In genomic region chr11:1463056-1463455, GRCh38 we compare ENCODE assay signal across 26 cellular contexts. TPM values are rescaled to one million over a fixed set of nuclear protein-coding genes. Genes with fewer than 3 reads are reported as not detected.
DNase-seq lines count a peak whose midpoint lies in the region; ATAC-seq, FAIRE-seq and TF ChIP-seq lines count a peak whose summit lies in the region.
"Had no signal": no experiment of that assay in that cellular context is flagged by ENCODE, and none has a peak within 500 bp of the region (broad histone marks: within the 10 kb centered on the region; RNA-seq: fewer than 3 reads in every experiment).

No MANE protein-coding gene starts in this region.

- H3F3A ChIP-seq in PC-9 (ENCODE audit: insufficient read depth, low read depth), result no peaks in the 10 kb centered on the region

- H3K36me3 ChIP-seq in gastroesophageal sphincter (peaks cover 0 to 51% of the 10 kb centered on the region in 2 donors), pancreas (no peaks in the 10 kb centered on the region), stomach smooth muscle (ENCODE audit: control insufficient read depth in 2 of 2, insufficient read depth in 2 of 2, low read length in 2 of 2) (peaks cover 0 to 8% of the 10 kb centered on the region in 2 donors), Caco-2 (ENCODE audit: control insufficient read depth, insufficient read depth, low read length) (no peaks in the 10 kb centered on the region), PC-9 (ENCODE audit: low read depth) (no peaks in the 10 kb centered on the region)
- H3K36me3 ChIP-seq: BE2C had no signal

- TF ChIP-seq CTCF in coronary artery (IDR thresholded peaks at IDR 0.05), result no peak
- TF ChIP-seq CTCF in gastroesophageal sphincter (IDR thresholded peaks at IDR 0.05), result no peak
- no peak for TF ChIP-seq CTCF in pancreas (IDR thresholded peaks at IDR 0.05)
- TF ChIP-seq CTCF in Caco-2 (IDR thresholded peaks at IDR 0.05; ENCODE audit: insufficient read depth in 1 of 2, low read depth in 1 of 2, low read length in 1 of 2, severe bottlenecking in 1 of 2, unreplicated experiment in 1 of 2), result no peak
- TF ChIP-seq CTCF in PC-9 (conservative IDR thresholded peaks at IDR 0.05), result no peak

- FAIRE-seq in pancreas (lab: Jason Lieb, UNC), result no peak
- FAIRE-seq: A549, GM12891, GM18507 had no signal

- H3K4me1 Mint-ChIP-seq in Caco-2 (ENCODE audit: low read depth, unreplicated experiment), result peaks cover 6% of the 10 kb centered on the region
- H3K4me1 Mint-ChIP-seq: CD14-positive monocyte had no signal

- no peak for ATAC-seq in gastroesophageal sphincter
- peak in 3 of 4 donors; percentile 1 to 2 (median 1) for ATAC-seq in pancreas
- no peak for ATAC-seq in HG03439 (IDR thresholded peaks at IDR 0.05; ENCODE audit: unreplicated experiment)
- ATAC-seq: A549, GM23338, HCT116 had no signal

- no peak overlapping the region for H3K27ac Mint-ChIP-seq in Caco-2 (ENCODE audit: unreplicated experiment)
- H3K27ac Mint-ChIP-seq: CD14-positive monocyte; CD4-positive, alpha-beta T cell; CD8-positive, alpha-beta memory T cell; GM23338 had no signal

- no peaks in the 10 kb centered on the region for H3K9me2 ChIP-seq in PC-9 (ENCODE audit: insufficient read depth)

- no peak overlapping the region for H3K4me3 Mint-ChIP-seq in Caco-2 (ENCODE audit: unreplicated experiment)
- H3K4me3 Mint-ChIP-seq: CD14-positive monocyte; CD4-positive, alpha-beta T cell; CD8-positive, alpha-beta memory T cell; GM23338; H9 had no signal

- no peaks in the 10 kb centered on the region for H4K20me1 ChIP-seq in PC-9 (ENCODE audit: insufficient read depth)

- POLR2A ChIA-PET in Caco-2 (lab: Charles Lee), result no interaction called here
- POLR2A ChIA-PET in PC-9 (lab: Charles Lee; ENCODE audit: unreplicated experiment), result no interaction called here

- no peak overlapping the region for H3K9ac ChIP-seq in stomach smooth muscle (ENCODE audit: low read length in 2 of 2)
- H3K9ac ChIP-seq: BLaER1 treated with 17β-estradiol and CSF1 and Interleukin-3, amounts not matched to agents 10 nM and 100 nM had no signal

- no peaks in the 10 kb centered on the region for H3K27me3 Mint-ChIP-seq in Caco-2 (ENCODE audit: insufficient read depth, unreplicated experiment)
- H3K27me3 Mint-ChIP-seq: CD4-positive, alpha-beta T cell had no signal

- H3K4me1 ChIP-seq in gastroesophageal sphincter (peaks cover 0 to 72% (median 29%) of the 10 kb centered on the region in 3 donors), pancreas (no peaks in the 10 kb centered on the region), stomach smooth muscle (ENCODE audit: control insufficient read depth, insufficient read depth, low read length) (peaks cover 34% of the 10 kb centered on the region), Caco-2 (no peaks in the 10 kb centered on the region), PC-9 (replicated peaks; ENCODE audit: insufficient read depth) (no peaks in the 10 kb centered on the region)
- H3K4me1 ChIP-seq: BE2C had no signal

- H3K4me2 ChIP-seq in PC-9, result no peak overlapping the region
- H3K4me2 ChIP-seq: A549; BLaER1 treated with 17β-estradiol and CSF1 and Interleukin-3, amounts not matched to agents 10 nM and 100 nM; GM23338 had no signal

- no TSS peak for BruUV-seq in Caco-2 (replicated peaks; lab: Mats Ljungman, UMichigan)
- BruUV-seq in PC-9 (replicated peaks; lab: Mats Ljungman, UMichigan), result no TSS peak

- H3K27ac ChIP-seq in coronary artery (peak overlapping the region; percentile 33 to 99), gastroesophageal sphincter (peak overlapping the region in 3 of 4 donors; percentile 50 to 93 (median 93)), pancreas (no peak overlapping the region), stomach smooth muscle (ENCODE audit: low read length) (peak overlapping the region; percentile 41), PC-9 (no peak overlapping the region)
- H3K27ac ChIP-seq: A549; BLaER1 treated with 17β-estradiol and CSF1 and Interleukin-3, amounts not matched to agents 10 nM and 100 nM had no signal

- H3K9me3 ChIP-seq in gastroesophageal sphincter, result no peaks in the 10 kb centered on the region
- H3K9me3 ChIP-seq in pancreas, result no peaks in the 10 kb centered on the region
- H3K9me3 ChIP-seq in stomach smooth muscle (ENCODE audit: control insufficient read depth in 2 of 2, low read length in 2 of 2), result no peaks in the 10 kb centered on the region
- H3K9me3 ChIP-seq in Caco-2, result no peaks in the 10 kb centered on the region
- H3K9me3 ChIP-seq in PC-9 (ENCODE audit: insufficient read depth, low read depth), result no peaks in the 10 kb centered on the region
- H3K9me3 ChIP-seq: A549, BE2C had no signal

- H3K27me3 ChIP-seq in gastroesophageal sphincter (no peaks in the 10 kb centered on the region), pancreas (no peaks in the 10 kb centered on the region), stomach smooth muscle (ENCODE audit: control insufficient read depth in 1 of 2, insufficient read depth in 2 of 2, low read length in 2 of 2) (no peaks in the 10 kb centered on the region), Caco-2 (replicated peaks; ENCODE audit: control insufficient read depth, insufficient read depth, low read length) (no peaks in the 10 kb centered on the region), PC-9 (ENCODE audit: insufficient read depth, low read depth) (no peaks in the 10 kb centered on the region)
- H3K27me3 ChIP-seq: BE2C; BLaER1 treated with 17β-estradiol and CSF1 and Interleukin-3, amounts not matched to agents 10 nM and 100 nM had no signal

- no peaks in the 10 kb centered on the region for H3K79me2 ChIP-seq in PC-9 (ENCODE audit: low read depth)

- no peak overlapping the region for H2AFZ ChIP-seq in PC-9
- H2AFZ ChIP-seq: GM23338 had no signal

- CTCF ChIA-PET in Caco-2 (lab: Charles Lee), result no interaction called here
- CTCF ChIA-PET in PC-9 (lab: Charles Lee), result no interaction called here

- no CpG with 5 or more reads among the region's 16 CpGs for WGBS in gastroesophageal sphincter (ENCODE audit: low coverage in 1 of 2), 2 donors
- 92 to 94% methylated on average over 16 of the region's 16 CpGs for WGBS in pancreas, 2 donors

- peaks cover 60% of the 10 kb centered on the region for H3K36me3 Mint-ChIP-seq in Caco-2 (ENCODE audit: insufficient read depth, unreplicated experiment)

- TF ChIP-seq EP300 in gastroesophageal sphincter (IDR thresholded peaks at IDR 0.05), result no peak

- TF ChIP-seq POLR2A in gastroesophageal sphincter (IDR thresholded peaks at IDR 0.05), result no peak

- DNase-seq in coronary artery (ENCODE audit: low spot score) (no peak), pancreas (no peak), NCI-H748 (lab: John Stamatoyannopoulos, UW; ENCODE audit: unreplicated experiment) (no peak), Caco-2 (no peak), PC-9 (no peak)
- DNase-seq: 8988T; ACHN; AML-193; BE2C; Calu3; CD4-positive, alpha-beta T cell; CD8-positive, alpha-beta memory T cell; DMS53; DMS79 treated with DMSO at 0.1 percent for 48 hours; GF-D8; H9 had no signal

- intact Hi-C loops in pancreas (cut with DNase I), result no loop called here
- intact Hi-C loops in Caco-2 (cut with micrococcal nuclease; ENCODE audit: unreplicated experiment), result no loop called here
- intact Hi-C loops in PC-9 (cut with micrococcal nuclease; ENCODE audit: unreplicated experiment), result no loop called here

- no peaks in the 10 kb centered on the region for H3K9me3 Mint-ChIP-seq in Caco-2 (ENCODE audit: unreplicated experiment)
- H3K9me3 Mint-ChIP-seq: CD4-positive, alpha-beta T cell; CD8-positive, alpha-beta memory T cell; GM23338; H9 had no signal

- H3K4me3 ChIP-seq in coronary artery, result no peak overlapping the region
- no peak overlapping the region for H3K4me3 ChIP-seq in gastroesophageal sphincter
- no peak overlapping the region for H3K4me3 ChIP-seq in pancreas
- H3K4me3 ChIP-seq in stomach smooth muscle (ENCODE audit: low read length in 2 of 2), result no peak overlapping the region
- H3K4me3 ChIP-seq in Caco-2 (ENCODE audit: low read depth, low read length), result no peak overlapping the region
- H3K4me3 ChIP-seq in PC-9, result no peak overlapping the region
- H3K4me3 ChIP-seq: A549; BLaER1 treated with 17β-estradiol and CSF1 and Interleukin-3, amounts not matched to agents 10 nM and 100 nM; GM23338 had no signal

RNA-seq across cellular contexts. Expression of gene MOB2, which starts 23.5 kb away (rescaled TPM):
- total RNA-seq in gastroesophageal sphincter, result 100 to 1,000 TPM in 2 of 4 donors, 10 to 100 TPM in 2; 59.6 to 103 (median 87.8) TPM
- 10 to 100 TPM; 13.7 to 23.3 (median 17.7) TPM for total RNA-seq in pancreas
- 10 to 100 TPM; 25.1 to 30.4 TPM for polyA plus RNA-seq in pancreas
- 29.6 and 32.7 TPM in 2 replicates for total RNA-seq in Caco-2 (2022)
- 19.1 and 21.8 TPM in 2 replicates for total RNA-seq in PC-9 (2021)

Comparison
In these comparisons a context has a peak if more than half of its experiments do, and no peak if none do; other contexts are left out.
1. H3K27ac ChIP-seq: peak in coronary artery (2 of 2), gastroesophageal sphincter (3 of 4) and stomach smooth muscle (single experiment); none in pancreas (0 of 4) and PC-9 (single experiment).
2. ATAC-seq: peak in pancreas (3 of 4); none in gastroesophageal sphincter (single experiment) and HG03439 (single experiment).